23 cellular contexts compared by ENCODE assay signal in genomic region chr13:66640231-66640630, GRCh38.
DNase-seq lines count a peak whose midpoint lies in the region; ATAC-seq and TF ChIP-seq lines count a peak whose summit lies in the region.
"Had no signal": no experiment of that assay in that cellular context is flagged by ENCODE, and none has a peak within 500 bp of the region (broad histone marks: within the 10 kb centered on the region; RNA-seq: fewer than 3 reads in every experiment).

No MANE protein-coding gene starts in this region.

- no peaks in the 10 kb centered on the region for H3K9me2 ChIP-seq in OCI-LY7 (ENCODE audit: insufficient read depth, low read length)

- H3K4me3 ChIP-seq in OCI-LY7 (ENCODE audit: low read depth, low read length, poor library complexity, severe bottlenecking) = no peak overlapping the region
- H3K4me3 ChIP-seq: cardiac muscle cell, right lobe of liver, stomach, transverse colon had no signal

- no TSS peak for BruUV-seq in OCI-LY7 (replicated peaks; lab: Mats Ljungman, UMichigan)

- POLR2A ChIA-PET in OCI-LY7 (lab: Charles Lee) = no interaction called here

- CTCF ChIA-PET in OCI-LY7 (lab: Charles Lee; ENCODE audit: unreplicated experiment) = no interaction called here

- no peaks in the 10 kb centered on the region for H3K79me2 ChIP-seq in OCI-LY7 (ENCODE audit: insufficient read depth, low read depth, low read length)

- peak; percentile 47 for ATAC-seq in GM19395 (IDR thresholded peaks at IDR 0.05; ENCODE audit: unreplicated experiment)
- ATAC-seq in HG02763 (IDR thresholded peaks at IDR 0.05; ENCODE audit: unreplicated experiment) = peak; percentile 43
- ATAC-seq: activated T-cell treated with anti-CD3 and anti-CD28 coated beads, Interleukin-2, amount 50 U/mL, for 4 hours; left cardiac atrium; right lobe of liver had no signal

- peak overlapping the region; percentile 22; the same call in 1 of the 2 replicates for H2AFZ ChIP-seq in OCI-LY7 (ENCODE audit: low read length)

- H3K4me1 ChIP-seq in OCI-LY7 (ENCODE audit: insufficient read depth, low read length, poor library complexity, severe bottlenecking) = peaks cover 22% of the 10 kb centered on the region
- H3K4me1 ChIP-seq: right lobe of liver, stomach, transverse colon had no signal

- intact Hi-C loops in OCI-LY7 (cut with micrococcal nuclease; ENCODE audit: unreplicated experiment) = no loop called here

- H3K4me2 ChIP-seq in OCI-LY7 (ENCODE audit: low read length) = no peak overlapping the region

- DNase-seq in Caki2 (ENCODE audit: low read depth) = peak; percentile 19
- DNase-seq in OCI-LY7 (ENCODE audit: low spot score) = no peak
- no peak for DNase-seq in HPDE6-E6E7 (ENCODE audit: extremely low spot score)
- no peak for DNase-seq in T-helper 2 cell
- DNase-seq in activated effector memory CD4-positive, alpha-beta T cell treated with Interleukin-2 at 50 U/mL for 16 hours = no peak
- DNase-seq in NCI-H446 (lab: John Stamatoyannopoulos, UW) = no peak
- DNase-seq: activated naive CD4-positive, alpha-beta T cell treated with Interleukin-2 at 50 U/mL for 16 hours; activated T-cell treated with anti-CD3 and anti-CD28 coated beads, Interleukin-2, amount 50 U/mL, for 4 hours; CD4-positive, alpha-beta memory T cell; dermis blood vessel endothelial cell; glutamatergic neuron; KBM-7; left cardiac atrium; mesenchymal stem cell; NCI-H187; OCI-M1; right lobe of liver; stomach; transverse colon had no signal

- H3K36me3 ChIP-seq in OCI-LY7 (ENCODE audit: insufficient read depth, low read length) = no peaks in the 10 kb centered on the region
- H3K36me3 ChIP-seq: cardiac muscle cell, right lobe of liver, stomach, transverse colon had no signal

- TF ChIP-seq CTCF in OCI-LY7 (conservative IDR thresholded peaks at IDR 0.05; ENCODE audit: low read length) = no peak

- no peaks in the 10 kb centered on the region for H4K20me1 ChIP-seq in OCI-LY7 (ENCODE audit: insufficient read depth, low read length)

- H3K9me3 ChIP-seq in OCI-LY7 (ENCODE audit: low read length) = peaks cover 4% of the 10 kb centered on the region; the same call in 1 of the 2 replicates
- H3K9me3 ChIP-seq: right lobe of liver, stomach, transverse colon had no signal

- in situ Hi-C loops in Caki2 (cut with HindIII; ENCODE audit: low pct_unique_long_range_greater_than_20kb, low sequenced_read_pairs) = no loop called here

- H3K27ac ChIP-seq in OCI-LY7 (ENCODE audit: low read depth, low read length, poor library complexity, severe bottlenecking) = no peak overlapping the region
- H3K27ac ChIP-seq: 22Rv1, cardiac muscle cell, right lobe of liver, stomach, transverse colon had no signal
